ENCODE assay signal across 2 cellular contexts in the genomic region with DNA sequence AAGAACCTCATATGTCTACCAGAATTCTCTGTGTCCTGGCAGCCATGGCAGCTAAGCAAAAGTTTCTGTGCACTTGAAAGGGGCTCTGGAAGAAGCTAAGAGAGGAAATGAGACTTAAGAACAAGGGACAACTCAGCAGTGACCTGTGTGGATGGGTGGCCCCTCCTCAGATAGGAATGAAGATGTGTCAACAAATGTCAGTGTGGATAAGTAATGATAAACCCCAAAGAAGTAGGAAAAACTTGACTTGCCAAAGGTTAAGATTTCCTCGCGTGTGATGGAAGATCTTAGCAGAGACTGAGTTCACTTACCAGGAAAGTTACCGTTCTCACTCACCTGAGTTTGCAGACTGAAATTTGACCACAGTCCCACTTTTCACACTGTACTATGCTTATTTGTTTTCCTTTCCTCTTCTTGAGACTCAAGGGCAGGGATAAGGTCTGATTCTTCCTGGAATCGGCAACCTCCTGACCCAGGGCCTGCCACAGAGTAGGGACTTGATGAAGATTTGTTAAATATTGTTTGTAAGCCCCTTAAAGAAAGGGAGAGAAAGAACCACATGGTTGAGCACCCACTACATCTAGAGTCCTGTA.
TF ChIP-seq lines count a peak whose summit lies in the region.

No MANE protein-coding gene starts in this region.

TF ChIP-seq in SK-N-SH, 30 proteins besides CTCF, POLR2A, EP300 and RAD21 (continued from another document):
- TF ChIP-seq, protein P1, sequence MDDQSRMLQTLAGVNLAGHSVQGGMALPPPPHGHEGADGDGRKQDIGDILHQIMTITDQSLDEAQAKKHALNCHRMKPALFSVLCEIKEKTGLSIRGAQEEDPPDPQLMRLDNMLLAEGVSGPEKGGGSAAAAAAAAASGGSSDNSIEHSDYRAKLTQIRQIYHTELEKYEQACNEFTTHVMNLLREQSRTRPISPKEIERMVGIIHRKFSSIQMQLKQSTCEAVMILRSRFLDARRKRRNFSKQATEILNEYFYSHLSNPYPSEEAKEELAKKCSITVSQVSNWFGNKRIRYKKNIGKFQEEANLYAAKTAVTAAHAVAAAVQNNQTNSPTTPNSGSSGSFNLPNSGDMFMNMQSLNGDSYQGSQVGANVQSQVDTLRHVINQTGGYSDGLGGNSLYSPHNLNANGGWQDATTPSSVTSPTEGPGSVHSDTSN (IDR thresholded peaks at IDR 0.05): no peak
- TF ChIP-seq TAF1 (IDR thresholded peaks at IDR 0.05; ENCODE audit: borderline replicate concordance, low read depth, low read length) (no peak), FOSL2 (IDR thresholded peaks at IDR 0.05; ENCODE audit: borderline replicate concordance, low read depth) (no peak), NFIC (IDR thresholded peaks at IDR 0.05; ENCODE audit: borderline replicate concordance) (no peak), NRF1 (IDR thresholded peaks at IDR 0.05; ENCODE audit: low read depth, low read length) (no peak), FOXM1 (IDR thresholded peaks at IDR 0.05; ENCODE audit: low read depth) (no peak), MEF2A (IDR thresholded peaks at IDR 0.05; ENCODE audit: borderline replicate concordance, low read depth) (no peak), TCF12 (IDR thresholded peaks at IDR 0.05) (no peak), POLR2AphosphoS5 (IDR thresholded peaks at IDR 0.05; ENCODE audit: low read depth, low read length) (no peak), SIN3A (IDR thresholded peaks at IDR 0.05; ENCODE audit: borderline replicate concordance, low read depth, low read length) (no peak), IRF3 (IDR thresholded peaks at IDR 0.05; ENCODE audit: low read depth, low read length) (no peak), JUND (IDR thresholded peaks at IDR 0.05) (no peak), GABPA (IDR thresholded peaks at IDR 0.05; ENCODE audit: low read depth) (no peak), CHD2 (IDR thresholded peaks at IDR 0.05; ENCODE audit: low read length, partially characterized antibody) (no peak), USF1 (IDR thresholded peaks at IDR 0.05; ENCODE audit: borderline replicate concordance, low read depth) (no peak), RCOR1 (IDR thresholded peaks at IDR 0.05; ENCODE audit: low read length) (no peak), EZH2phosphoT487 (IDR thresholded peaks at IDR 0.05; ENCODE audit: borderline replicate concordance, low read depth) (no peak)

TF ChIP-seq in SK-N-SH treated with all-trans-retinoic acid at 6 μM for 48 hours, 23 proteins besides CTCF, POLR2A, EP300 and RAD21 (continued from another document):
- no peak for TF ChIP-seq PATZ1 (CRISPR knock-in tag; IDR thresholded peaks at IDR 0.05; ENCODE audit: borderline replicate concordance)
- TF ChIP-seq ARNTL (CRISPR knock-in tag; IDR thresholded peaks at IDR 0.05; ENCODE audit: borderline replicate concordance, low read depth): no peak
- no peak for TF ChIP-seq CSDC2 (CRISPR knock-in tag; IDR thresholded peaks at IDR 0.05)
- TF ChIP-seq POU6F1 (CRISPR knock-in tag; IDR thresholded peaks at IDR 0.05; ENCODE audit: borderline replicate concordance, low read depth): no peak
- TF ChIP-seq ZNF565 (CRISPR knock-in tag; conservative IDR thresholded peaks at IDR 0.05; ENCODE audit: low read depth): no peak
- TF ChIP-seq ZNF8 (CRISPR knock-in tag; IDR thresholded peaks at IDR 0.05): no peak
- no peak for TF ChIP-seq BACH2 (CRISPR knock-in tag; IDR thresholded peaks at IDR 0.05; ENCODE audit: borderline replicate concordance)
- no peak for TF ChIP-seq ZFP30 (CRISPR knock-in tag; IDR thresholded peaks at IDR 0.05)
- TF ChIP-seq SNAI2 (CRISPR knock-in tag; IDR thresholded peaks at IDR 0.05): no peak
- TF ChIP-seq ZFP3 (CRISPR knock-in tag; IDR thresholded peaks at IDR 0.05): no peak
- TF ChIP-seq OSR1 (CRISPR knock-in tag; IDR thresholded peaks at IDR 0.05): no peak
